ENCODE assay signal across 24 cellular contexts in the genomic region with DNA sequence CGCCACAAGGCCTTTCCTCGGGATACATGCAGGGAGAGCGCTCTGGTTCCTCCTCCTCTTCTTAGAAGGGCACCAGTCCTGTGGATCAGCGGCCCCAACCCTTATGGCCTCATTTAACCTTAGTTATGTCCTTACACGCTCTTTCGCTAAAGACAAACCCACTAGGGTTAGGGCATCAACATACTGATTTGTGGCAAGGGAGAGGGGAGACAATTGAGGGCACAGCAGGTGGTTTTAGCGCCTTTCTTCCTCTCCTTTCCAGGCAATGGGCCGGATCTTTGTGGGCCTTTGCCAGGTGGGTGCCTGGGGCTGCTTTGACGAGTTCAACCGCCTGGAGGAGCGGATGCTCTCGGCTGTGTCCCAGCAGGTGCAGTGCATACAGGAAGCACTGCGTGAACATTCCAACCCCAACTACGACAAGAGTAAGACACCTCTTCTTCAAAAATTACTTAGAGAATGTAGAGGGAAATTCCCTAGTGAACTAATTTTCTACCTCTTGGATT.
"Had no signal": no experiment of that assay in that cellular context is flagged by ENCODE, and none has a peak within 500 bp of the region (broad histone marks: within the 10 kb centered on the region; RNA-seq: fewer than 3 reads in every experiment).

No MANE protein-coding gene starts in this region.

- H3K27me3 Mint-ChIP-seq: activated CD4-positive, alpha-beta T cell treated with anti-CD3 and anti-CD28 coated beads, Interleukin-2, amount 10 ng/mL, durations not matched to agents 24 days and 14 days; activated CD8-positive, alpha-beta T cell treated with anti-CD3 and anti-CD28 coated beads for 36 hours; progenitor cell of endocrine pancreas had no signal

- FAIRE-seq: endothelial cell of umbilical vein, islet of Langerhans had no signal

- H3K27ac Mint-ChIP-seq: activated CD4-positive, alpha-beta T cell treated with anti-CD3 and anti-CD28 coated beads, Interleukin-2, amount 10 ng/mL, durations not matched to agents 24 days and 14 days; activated CD8-positive, alpha-beta T cell treated with anti-CD3 and anti-CD28 coated beads for 36 hours; nephron progenitor cell; progenitor cell of endocrine pancreas had no signal

- H3K4me3 Mint-ChIP-seq: activated CD4-positive, alpha-beta T cell treated with anti-CD3 and anti-CD28 coated beads, Interleukin-2, amount 10 ng/mL, durations not matched to agents 24 days and 14 days; activated CD8-positive, alpha-beta T cell treated with anti-CD3 and anti-CD28 coated beads for 36 hours; nephron progenitor cell had no signal

- H3K4me3 ChIP-seq: ascending aorta, breast epithelium, esophagus muscularis mucosa, lung, tibial nerve, uterus had no signal

- H3K9me3 Mint-ChIP-seq: activated CD4-positive, alpha-beta T cell treated with anti-CD3 and anti-CD28 coated beads, Interleukin-2, amount 10 ng/mL, durations not matched to agents 24 days and 14 days; activated CD8-positive, alpha-beta T cell treated with anti-CD3 and anti-CD28 coated beads for 36 hours; nephron progenitor cell had no signal

- H3K4me1 Mint-ChIP-seq: activated CD4-positive, alpha-beta T cell treated with anti-CD3 and anti-CD28 coated beads, Interleukin-2, amount 10 ng/mL, durations not matched to agents 24 days and 14 days; nephron progenitor cell had no signal

- ATAC-seq: activated CD8-positive, alpha-beta T cell treated with anti-CD3 and anti-CD28 coated beads for 36 hours; left cardiac atrium had no signal

- DNase-seq: activated CD4-positive, alpha-beta T cell treated with anti-CD3 and anti-CD28 coated beads, Interleukin-2, amount 10 ng/mL, durations not matched to agents 24 days and 14 days; activated CD8-positive, alpha-beta T cell treated with anti-CD3 and anti-CD28 coated beads for 36 hours; activated naive CD4-positive, alpha-beta T cell treated with anti-CD3 and anti-CD28 coated beads, Interleukin-2, amount 50 U/mL, for 16 hours; activated T-cell treated with anti-CD3 and anti-CD28 coated beads, Interleukin-2, amount 50 U/mL, for 1 hour; effector CD4-positive, alpha-beta T cell; left cardiac atrium; midbrain; nephron progenitor cell; occipital lobe; stimulated activated CD4-positive, alpha-beta T cell treated with anti-CD3 and anti-CD28 coated beads, Interleukin-12 subunit alpha, Interleukin-12 subunit beta, amount 100 ng/mL, for 4 hours; stimulated activated CD4-positive, alpha-beta T cell treated with anti-CD3 and anti-CD28 coated beads, Interleukin-1b, Interleukin-23, amount 100 ng/mL, for 48 hours; stimulated activated CD8-positive, alpha-beta memory T cell treated with anti-CD3 and anti-CD28 coated beads, Interleukin-4, amount 100 ng/mL, for 48 hours; stimulated activated naive CD4-positive, alpha-beta T cell treated with Interleukin-2 at 50 U/mL for 16 hours; T-helper 1 cell; T1000; uterus had no signal
